17 cellular contexts compared by ENCODE assay signal in the genomic region with DNA sequence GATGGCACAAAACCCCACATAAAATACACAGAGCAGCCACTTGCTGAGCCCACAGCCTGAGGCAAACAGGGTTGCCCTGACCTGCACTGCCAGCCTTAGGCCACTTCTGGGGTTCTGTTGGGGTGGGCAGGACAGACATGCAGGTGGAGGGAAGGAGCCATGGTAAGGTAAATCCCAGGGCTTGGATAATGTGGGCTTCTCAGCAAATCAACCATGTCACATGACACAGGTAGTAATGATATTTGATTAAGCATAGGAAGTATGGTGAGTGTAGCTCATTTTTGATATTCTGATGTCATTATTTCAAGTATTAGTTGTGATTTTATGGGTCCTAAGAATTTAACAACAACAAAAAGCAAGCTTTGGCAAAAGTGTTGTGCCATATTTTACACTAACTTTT.
DNase-seq lines count a peak whose midpoint lies in the region; TF ChIP-seq lines count a peak whose summit lies in the region.
"Had no signal": no experiment of that assay in that cellular context is flagged by ENCODE, and none has a peak within 500 bp of the region (broad histone marks: within the 10 kb centered on the region; RNA-seq: fewer than 3 reads in every experiment).

No MANE protein-coding gene starts in this region.

- H2AFZ ChIP-seq in PC-9 = no peak overlapping the region

- H3K4me2 ChIP-seq in PC-9 = 0 out of 2 replicates have a peak overlapping the region, but pooled peaks have one; percentile 17
- H3K4me2 ChIP-seq: BLaER1 had no signal

- H3K27me3 ChIP-seq in PC-9 (ENCODE audit: insufficient read depth, low read depth) = no peaks in the 10 kb centered on the region
- H3K27me3 ChIP-seq: BE2C, BLaER1 had no signal

- POLR2A ChIA-PET in PC-9 (lab: Charles Lee; ENCODE audit: unreplicated experiment) = no interaction called here

- H3K36me3 ChIP-seq in PC-9 (ENCODE audit: low read depth) = no peaks in the 10 kb centered on the region
- H3K36me3 ChIP-seq: BE2C, BLaER1 had no signal

- DNase-seq in NCI-H69 (lab: John Stamatoyannopoulos, UW) (peak; percentile 32), PC-9 (no peak), epithelial cell of prostate (ENCODE audit: low read depth, low spot score) (no peak), C1 segment of cervical spinal cord (lab: John Stamatoyannopoulos, UW) (no peak), hippocampal formation (lab: John Stamatoyannopoulos, UW) (no peak)
- DNase-seq in NK-92 treated with Interleukin-12 subunit alpha and Interleukin-12 subunit beta, amount 100 ng/mL, for 24 hours (lab: John Stamatoyannopoulos, UW) = no peak
- DNase-seq: 8988T; ACHN; BE2C; Caco-2; Calu3; CD4-positive, alpha-beta T cell; CD8-positive, alpha-beta T cell; DMS79 treated with DMSO at 0.1 percent for 48 hours; GF-D8 had no signal

- peaks cover 16% of the 10 kb centered on the region for H3F3A ChIP-seq in PC-9 (ENCODE audit: insufficient read depth, low read depth)

- intact Hi-C loops in PC-9 (cut with micrococcal nuclease; ENCODE audit: unreplicated experiment) = no loop called here

- peaks cover 43% of the 10 kb centered on the region for H3K4me1 ChIP-seq in PC-9 (replicated peaks; ENCODE audit: insufficient read depth)
- H3K4me1 ChIP-seq: BE2C, BLaER1, Caco-2 had no signal

- H3K9me2 ChIP-seq in PC-9 (ENCODE audit: insufficient read depth) = no peaks in the 10 kb centered on the region

- H3K27ac ChIP-seq in PC-9 (no peak overlapping the region), epithelial cell of prostate (peak overlapping the region; percentile 70)
- H3K27ac ChIP-seq: BLaER1, C4-2B had no signal

- no peaks in the 10 kb centered on the region for H3K79me2 ChIP-seq in PC-9 (ENCODE audit: low read depth)

- BruUV-seq in PC-9 (replicated peaks; lab: Mats Ljungman, UMichigan) = no TSS peak

- peaks cover 5% of the 10 kb centered on the region; the same call in 1 of the 2 replicates for H3K9me3 ChIP-seq in PC-9 (ENCODE audit: insufficient read depth, low read depth)
- H3K9me3 ChIP-seq: BE2C, BLaER1, Caco-2 had no signal

- CTCF ChIA-PET in PC-9 (lab: Charles Lee) = no interaction called here

- H4K20me1 ChIP-seq in PC-9 (ENCODE audit: insufficient read depth) = no peaks in the 10 kb centered on the region
- H4K20me1 ChIP-seq: BLaER1 had no signal

- TF ChIP-seq CTCF in PC-9 (conservative IDR thresholded peaks at IDR 0.05) = no peak

- H3K4me3 ChIP-seq in PC-9 = no peak overlapping the region
- H3K4me3 ChIP-seq: BLaER1 had no signal
